In the genomic region with DNA sequence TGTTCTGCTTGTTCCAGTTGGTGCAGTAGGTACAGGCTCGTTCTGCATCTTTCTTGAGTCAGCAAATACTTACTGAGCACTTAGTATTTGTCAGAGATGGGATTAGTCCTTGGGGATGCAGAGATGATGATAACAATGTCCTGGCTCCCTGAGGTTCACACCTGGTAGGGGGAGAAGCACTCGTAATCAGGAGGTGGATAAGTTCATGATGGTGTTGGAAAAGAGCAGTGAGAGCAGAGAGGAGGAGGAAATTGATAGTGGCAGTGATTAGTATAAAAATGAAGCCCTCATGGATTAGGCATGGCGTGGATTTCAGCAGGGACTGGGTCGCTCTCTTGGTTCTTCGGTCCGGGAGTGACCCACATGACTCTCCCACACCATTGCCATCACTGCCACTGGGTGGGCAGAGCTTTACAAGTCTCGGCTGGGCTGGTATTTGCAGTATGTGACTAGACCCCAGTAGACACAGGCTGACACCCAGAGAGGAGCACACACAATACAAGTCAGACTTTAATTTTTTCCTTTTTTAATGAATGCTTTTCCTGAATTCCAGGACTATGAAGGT, we compare ENCODE assay signal across 1 cellular context.
TF ChIP-seq lines count a peak whose summit lies in the region.

No MANE protein-coding gene starts in this region.

TF ChIP-seq in neural cell, 6 proteins besides CTCF, POLR2A, EP300 and RAD21:
- TF ChIP-seq, protein P1, sequence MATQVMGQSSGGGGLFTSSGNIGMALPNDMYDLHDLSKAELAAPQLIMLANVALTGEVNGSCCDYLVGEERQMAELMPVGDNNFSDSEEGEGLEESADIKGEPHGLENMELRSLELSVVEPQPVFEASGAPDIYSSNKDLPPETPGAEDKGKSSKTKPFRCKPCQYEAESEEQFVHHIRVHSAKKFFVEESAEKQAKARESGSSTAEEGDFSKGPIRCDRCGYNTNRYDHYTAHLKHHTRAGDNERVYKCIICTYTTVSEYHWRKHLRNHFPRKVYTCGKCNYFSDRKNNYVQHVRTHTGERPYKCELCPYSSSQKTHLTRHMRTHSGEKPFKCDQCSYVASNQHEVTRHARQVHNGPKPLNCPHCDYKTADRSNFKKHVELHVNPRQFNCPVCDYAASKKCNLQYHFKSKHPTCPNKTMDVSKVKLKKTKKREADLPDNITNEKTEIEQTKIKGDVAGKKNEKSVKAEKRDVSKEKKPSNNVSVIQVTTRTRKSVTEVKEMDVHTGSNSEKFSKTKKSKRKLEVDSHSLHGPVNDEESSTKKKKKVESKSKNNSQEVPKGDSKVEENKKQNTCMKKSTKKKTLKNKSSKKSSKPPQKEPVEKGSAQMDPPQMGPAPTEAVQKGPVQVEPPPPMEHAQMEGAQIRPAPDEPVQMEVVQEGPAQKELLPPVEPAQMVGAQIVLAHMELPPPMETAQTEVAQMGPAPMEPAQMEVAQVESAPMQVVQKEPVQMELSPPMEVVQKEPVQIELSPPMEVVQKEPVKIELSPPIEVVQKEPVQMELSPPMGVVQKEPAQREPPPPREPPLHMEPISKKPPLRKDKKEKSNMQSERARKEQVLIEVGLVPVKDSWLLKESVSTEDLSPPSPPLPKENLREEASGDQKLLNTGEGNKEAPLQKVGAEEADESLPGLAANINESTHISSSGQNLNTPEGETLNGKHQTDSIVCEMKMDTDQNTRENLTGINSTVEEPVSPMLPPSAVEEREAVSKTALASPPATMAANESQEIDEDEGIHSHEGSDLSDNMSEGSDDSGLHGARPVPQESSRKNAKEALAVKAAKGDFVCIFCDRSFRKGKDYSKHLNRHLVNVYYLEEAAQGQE (IDR thresholded peaks at IDR 0.05; ENCODE audit: borderline replicate concordance): no peak
- TF ChIP-seq POLR2AphosphoS5 (IDR thresholded peaks at IDR 0.05) (no peak), EZH2 (IDR thresholded peaks at IDR 0.05; ENCODE audit: borderline replicate concordance, insufficient read depth, low read length, poor library complexity, severe bottlenecking) (no peak), TAF1 (IDR thresholded peaks at IDR 0.05; ENCODE audit: low read depth) (no peak), SMC3 (conservative IDR thresholded peaks at IDR 0.05; ENCODE audit: poor library complexity) (no peak), MXI1 (conservative IDR thresholded peaks at IDR 0.05; ENCODE audit: poor library complexity, severe bottlenecking) (no peak)
